In genomic region chr14:90447720-90448497, GRCh38 we compare ENCODE assay signal across 19 cellular contexts. TPM values are rescaled to one million over a fixed set of nuclear protein-coding genes. Genes with fewer than 3 reads are reported as not detected.
DNase-seq lines count a peak whose midpoint lies in the region; ATAC-seq, FAIRE-seq and TF ChIP-seq lines count a peak whose summit lies in the region.
"Had no signal": no experiment of that assay in that cellular context is flagged by ENCODE, and none has a peak within 500 bp of the region (broad histone marks: within the 10 kb centered on the region; RNA-seq: fewer than 3 reads in every experiment).

No MANE protein-coding gene starts in this region.

- WGBS in HepG2 (ENCODE audit: low lambda C conversion rate), result 55% methylated on average over 6 of the region's 9 CpGs
- 65% methylated on average over 7 of the region's 9 CpGs for WGBS in right lobe of liver (ENCODE audit: insufficient coverage, low coverage, low lambda C conversion rate, missing lambda C conversion rate)

- DNase-seq in HepG2 (ENCODE audit: low spot score) (peak; percentile 50), right lobe of liver (no peak), NAMALWA (ENCODE audit: low spot score) (peak; percentile 48), bronchial epithelial cell (ENCODE audit: low read depth) (peak; percentile 50), sciatic nerve (ENCODE audit: low spot score) (peak; percentile 28), SHP77 (lab: John Stamatoyannopoulos, UW) (no peak), mesothelial cell of epicardium (ENCODE audit: low spot score in 2 of 2, unreplicated experiment in 2 of 2) (no peak)
- no peak for DNase-seq in activated CD4-positive, CD25-positive, alpha-beta regulatory T cell treated with anti-CD3 and anti-CD28 coated beads, Interleukin-2, amount 50 U/mL, for 72 hours
- DNase-seq: C1 segment of cervical spinal cord; DMS153; GM23248; MV-4-11; NCI-H1436 treated with DMSO at 0.1 percent for 48 hours; NCI-H226; NCI-H69; NK-92 treated with Interleukin-12 subunit alpha and Interleukin-12 subunit beta, amount 100 ng/mL, for 24 hours; SK-N-SH had no signal

- no peak for TF ChIP-seq RAD21 in HepG2 (CRISPR knock-in tag; IDR thresholded peaks at IDR 0.05)

- BruUV-seq in HepG2 (replicated peaks; lab: Mats Ljungman, UMichigan), result no TSS peak

- no peak overlapping the region for H3K27ac ChIP-seq in HepG2 (ENCODE audit: extremely low read length, insufficient read depth, low read length)
- no peak overlapping the region for H3K27ac ChIP-seq in right lobe of liver
- H3K27ac ChIP-seq: GM23248 had no signal

- no peak for ATAC-seq in HepG2
- no peak for ATAC-seq in right lobe of liver
- no peak for ATAC-seq in sciatic nerve

- H3K36me3 Mint-ChIP-seq in mesothelial cell of epicardium, result no peaks in the 10 kb centered on the region

- intact Hi-C loops in HepG2 (cut with micrococcal nuclease; ENCODE audit: unreplicated experiment) (no loop called here), right lobe of liver (cut with DNase I) (no loop called here), sciatic nerve (cut with DNase I) (no loop called here)

- H3K9me3 Mint-ChIP-seq in mesothelial cell of epicardium, result peaks cover 15% of the 10 kb centered on the region

- TF ChIP-seq POLR2A in HepG2 (IDR thresholded peaks at IDR 0.05; ENCODE audit: insufficient read depth in 1 of 2, low read depth in 2 of 2, low read length in 2 of 2), result no peak
- no peak for TF ChIP-seq POLR2A in right lobe of liver (IDR thresholded peaks at IDR 0.05)

- in situ Hi-C loops in HepG2 (cut with HindIII; ENCODE audit: extremely low pct_ligation_motif_present, low pct_unique_long_range_greater_than_20kb), result no loop called here

- H3K4me2 ChIP-seq in HepG2 (ENCODE audit: low read depth, low read length), result no peak overlapping the region
- H3K4me2 ChIP-seq: SK-N-SH had no signal

- H3K27me3 Mint-ChIP-seq in mesothelial cell of epicardium (ENCODE audit: low read depth), result peaks cover 22% of the 10 kb centered on the region

- H3K27ac Mint-ChIP-seq in mesothelial cell of epicardium, result no peak overlapping the region

- no peak overlapping the region for H2AFZ ChIP-seq in HepG2 (ENCODE audit: low read length)
- H2AFZ ChIP-seq: GM23248 had no signal

- no peak overlapping the region for H3K4me3 Mint-ChIP-seq in mesothelial cell of epicardium

- H3K9me3 ChIP-seq in HepG2 (ENCODE audit: low read length) (0 out of 2 replicates have a peak, but pooled peaks cover 3% of the 10 kb centered on the region), right lobe of liver (no peaks in the 10 kb centered on the region)

- H3K79me2 ChIP-seq in HepG2 (ENCODE audit: insufficient read depth, low read length), result no peaks in the 10 kb centered on the region

- no peaks in the 10 kb centered on the region for H4K20me1 ChIP-seq in HepG2 (ENCODE audit: insufficient read depth, low read length)

- FAIRE-seq in HepG2 (lab: Jason Lieb, UNC) (no peak), bronchial epithelial cell (lab: Jason Lieb, UNC) (no peak)
- FAIRE-seq: G401.6, GM19239 had no signal

- TF ChIP-seq EP300 in HepG2 (IDR thresholded peaks at IDR 0.05; ENCODE audit: low read depth in 2 of 2, low read length in 2 of 2) (no peak), HepG2 (CRISPR knock-in tag; IDR thresholded peaks at IDR 0.05; ENCODE audit: borderline replicate concordance) (no peak)

- POLR2A ChIA-PET in HepG2 (lab: Yijun Ruan, JAX), result no interaction called here

- H3K4me3 ChIP-seq in HepG2 (replicated peaks in 1 of 3; ENCODE audit: insufficient read depth in 1 of 3, low read depth in 2 of 3, low read length in 3 of 3), result no peak overlapping the region
- no peak overlapping the region for H3K4me3 ChIP-seq in right lobe of liver
- H3K4me3 ChIP-seq in bronchial epithelial cell (ENCODE audit: low read depth, low read length), result no peak overlapping the region
- H3K4me3 ChIP-seq: GM23248 had no signal

- CTCF ChIA-PET in HepG2 (lab: Yijun Ruan, JAX; ENCODE audit: low intra/inter-chr PET ratio, low total read pairs), result no interaction called here

- TF ChIP-seq CTCF in HepG2 (CRISPR knock-in tag; IDR thresholded peaks at IDR 0.05), result no peak
- no peak for TF ChIP-seq CTCF in right lobe of liver (IDR thresholded peaks at IDR 0.05)
- TF ChIP-seq CTCF in bronchial epithelial cell (IDR thresholded peaks at IDR 0.05; ENCODE audit: insufficient read depth, low read length, severe bottlenecking), result no peak
- TF ChIP-seq CTCF in mesothelial cell of epicardium (IDR thresholded peaks at IDR 0.05; ENCODE audit: unreplicated experiment), result no peak

- H3K4me1 ChIP-seq in HepG2 (ENCODE audit: insufficient read depth, low read length), result peaks cover 21% of the 10 kb centered on the region
- no peaks in the 10 kb centered on the region for H3K4me1 ChIP-seq in right lobe of liver

- peaks cover 14% of the 10 kb centered on the region for H3K4me1 Mint-ChIP-seq in mesothelial cell of epicardium

- peaks cover 0 to 7% of the 10 kb centered on the region in 2 experiments; a peak in 2 of 5 replicates for H3K27me3 ChIP-seq in HepG2 (ENCODE audit: control insufficient read depth in 1 of 2, insufficient read depth in 2 of 2, low read length in 2 of 2)
- no peaks in the 10 kb centered on the region for H3K27me3 ChIP-seq in right lobe of liver
- H3K27me3 ChIP-seq in bronchial epithelial cell (ENCODE audit: control insufficient read depth, insufficient read depth, low read length), result no peaks in the 10 kb centered on the region

- no peaks in the 10 kb centered on the region for H3K36me3 ChIP-seq in HepG2 (replicated peaks in 1 of 2; ENCODE audit: control insufficient read depth in 1 of 2, insufficient read depth in 2 of 2, low read length in 2 of 2)
- H3K36me3 ChIP-seq in right lobe of liver, result no peaks in the 10 kb centered on the region
- no peaks in the 10 kb centered on the region for H3K36me3 ChIP-seq in bronchial epithelial cell (ENCODE audit: control insufficient read depth, insufficient read depth, low read length)

- H3K9ac ChIP-seq in HepG2 (ENCODE audit: insufficient read depth, low read depth, low read length), result no peak overlapping the region
- H3K9ac ChIP-seq: GM23248, SK-N-SH had no signal

TF ChIP-seq in HepG2, 621 proteins besides CTCF, POLR2A, EP300 and RAD21 (continues in another document):
- TF ChIP-seq, protein P1, sequence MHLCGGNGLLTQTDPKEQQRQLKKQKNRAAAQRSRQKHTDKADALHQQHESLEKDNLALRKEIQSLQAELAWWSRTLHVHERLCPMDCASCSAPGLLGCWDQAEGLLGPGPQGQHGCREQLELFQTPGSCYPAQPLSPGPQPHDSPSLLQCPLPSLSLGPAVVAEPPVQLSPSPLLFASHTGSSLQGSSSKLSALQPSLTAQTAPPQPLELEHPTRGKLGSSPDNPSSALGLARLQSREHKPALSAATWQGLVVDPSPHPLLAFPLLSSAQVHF (CRISPR knock-in tag; IDR thresholded peaks at IDR 0.05), result no peak
- peak; percentile 51 for TF ChIP-seq NFYC (CRISPR knock-in tag; IDR thresholded peaks at IDR 0.05)
- TF ChIP-seq ZNF275 (CRISPR knock-in tag; IDR thresholded peaks at IDR 0.05; ENCODE audit: borderline replicate concordance), result no peak
- no peak for TF ChIP-seq ZNF367 (CRISPR knock-in tag; IDR thresholded peaks at IDR 0.05; ENCODE audit: borderline replicate concordance)

RNA-seq across cellular contexts. Expression of gene CALM1, which starts 51.1 kb away (rescaled TPM):
- total RNA-seq in HepG2 (2016; rRNA removed; fragmentation: Illumina TruSeq; extraction: Trizol) (238 and 346 TPM in 2 replicates), right lobe of liver (100 to 1,000 TPM; 143 to 207 (median 161) TPM), bronchial epithelial cell (267 and 1,162 TPM in 2 replicates), sciatic nerve (340 TPM), mesothelial cell of epicardium (130 to 134 TPM (median 132 TPM) in 3 replicates)
- 29.6 and 47.4 TPM in 2 replicates for total RNA-seq in HepG2 (2016; cell fraction: cytosol; rRNA removed; fragmentation: Illumina TruSeq; extraction: Trizol; ENCODE audit: low read depth)
- 242 and 366 TPM in 2 replicates for total RNA-seq in HepG2 (2016; cell fraction: insoluble cytoplasmic fraction; rRNA removed; fragmentation: Illumina TruSeq; extraction: Trizol)
- 98.2 and 111 TPM in 2 replicates for total RNA-seq in HepG2 (2016; cell fraction: membrane; rRNA removed; fragmentation: Illumina TruSeq; extraction: Trizol)
- total RNA-seq in HepG2 (2016; cell fraction: nucleus; rRNA removed; fragmentation: Illumina TruSeq; extraction: Trizol), result 91.7 and 108 TPM in 2 replicates
- 80.5 and 110 TPM in 2 replicates for polyA plus RNA-seq in HepG2 (2011; rRNA removed)
- polyA plus RNA-seq in HepG2 (2011; cell fraction: cytosol; rRNA removed), result 96.0 and 112 TPM in 2 replicates
- 50.1 and 52.3 TPM in 2 replicates for polyA plus RNA-seq in HepG2 (2011; cell fraction: nucleus; rRNA removed)
- polyA plus RNA-seq in HepG2 (2012), result 119 and 120 TPM in 2 replicates
- polyA plus RNA-seq in HepG2 (2016; cell fraction: cytosol; fragmentation: Illumina TruSeq; extraction: Trizol; ENCODE audit: low read depth), result 40.5 and 51.9 TPM in 2 replicates
- polyA plus RNA-seq in HepG2 (2016; cell fraction: insoluble cytoplasmic fraction; fragmentation: Illumina TruSeq; extraction: Trizol; ENCODE audit: low read depth), result 366 and 395 TPM in 2 replicates
- 92.6 and 101 TPM in 2 replicates for polyA plus RNA-seq in HepG2 (2016; cell fraction: membrane; fragmentation: Illumina TruSeq; extraction: Trizol; ENCODE audit: low read depth)
- polyA plus RNA-seq in HepG2 (2016; cell fraction: nucleus; fragmentation: Illumina TruSeq; extraction: Trizol; ENCODE audit: insufficient read depth, low read depth), result 160 and 164 TPM in 2 replicates
- polyA minus RNA-seq in HepG2 (2011; rRNA and poly(A)+ RNA removed; ENCODE audit: low replicate concordance), result 189 and 213 TPM in 2 replicates
- polyA minus RNA-seq in HepG2 (2011; cell fraction: cytosol; rRNA and poly(A)+ RNA removed), result 93.2 and 109 TPM in 2 replicates
- polyA minus RNA-seq in HepG2 (2011; cell fraction: nucleus; rRNA and poly(A)+ RNA removed), result 128 and 155 TPM in 2 replicates

Comparison
In these comparisons a context has a peak if more than half of its experiments do, and no peak if none do; other contexts are left out.
1. DNase-seq: peak in HepG2 (single experiment), NAMALWA (single experiment), bronchial epithelial cell (single experiment) and sciatic nerve (single experiment); none in right lobe of liver (0 of 3), SHP77 (0 of 2), activated CD4-positive, CD25-positive, alpha-beta regulatory T cell treated with anti-CD3 and anti-CD28 coated beads, Interleukin-2, amount 50 U/mL, for 72 hours (single experiment) and mesothelial cell of epicardium (0 of 2).